Comparison of ENCODE assay signal across 9 cellular contexts in genomic region chr4:82560853-82561744, GRCh38. TPM values are rescaled to one million over a fixed set of nuclear protein-coding genes. Genes with fewer than 3 reads are reported as not detected.
DNase-seq lines count a peak whose midpoint lies in the region; ATAC-seq, FAIRE-seq and TF ChIP-seq lines count a peak whose summit lies in the region.
"Had no signal": no experiment of that assay in that cellular context is flagged by ENCODE, and none has a peak within 500 bp of the region (broad histone marks: within the 10 kb centered on the region; RNA-seq: fewer than 3 reads in every experiment).

No MANE protein-coding gene starts in this region.

- peak overlapping the region; percentile 13 to 41; a peak in 3 of 4 replicates for H3K4me3 ChIP-seq in Panc1 (ENCODE audit: low read depth in 2 of 2, low read length in 2 of 2)

- H3K9me3 ChIP-seq in Panc1 (ENCODE audit: control insufficient read depth, insufficient read depth, low read depth, low read length), result no peaks in the 10 kb centered on the region

- H3K36me3 Mint-ChIP-seq in nephron (ENCODE audit: low read depth), result no peaks in the 10 kb centered on the region

- FAIRE-seq in D721Med (lab: Jason Lieb, UNC), result no peak

- in situ Hi-C loops in Panc1 (cut with HindIII; ENCODE audit: low pct_unique_long_range_greater_than_20kb, low sequenced_read_pairs), result no loop called here

- H3K4me3 Mint-ChIP-seq in nephron, result peak overlapping the region; percentile 88 to 96 (median 93)

- TF ChIP-seq CTCF in D721Med (IDR thresholded peaks at IDR 0.05; ENCODE audit: insufficient read depth, missing control alignments) (no peak), Panc1 (IDR thresholded peaks at IDR 0.05) (no peak), nephron (IDR thresholded peaks at IDR 0.05; ENCODE audit: unreplicated experiment in 3 of 3) (no peak)

- POLR2A ChIA-PET in Panc1 (lab: Charles Lee), result interaction anchor here (0.6 kb wide), 1 partner anchor 375 kb away, joined by 4 read pairs; no protein-coding TSS in a partner anchor

- no TSS peak for BruUV-seq in Panc1 (replicated peaks; lab: Mats Ljungman, UMichigan)

- CTCF ChIA-PET in Panc1 (lab: Charles Lee), result no interaction called here

- intact Hi-C loops in Panc1 (cut with micrococcal nuclease; ENCODE audit: unreplicated experiment), result no loop called here

- no peak overlapping the region for H3K27ac ChIP-seq in Panc1 (ENCODE audit: low read length)
- H3K27ac ChIP-seq: HL-60 had no signal

- H3K27ac Mint-ChIP-seq in nephron, result peak overlapping the region in 2 of 3 experiments; percentile 65 to 77

- ATAC-seq in Panc1 (peak; percentile 74), esophagus mucosa (peak; percentile 15)

- H3K4me1 ChIP-seq in Panc1 (ENCODE audit: control insufficient read depth, insufficient read depth, low read length), result no peaks in the 10 kb centered on the region

- H3K27me3 ChIP-seq in Panc1 (ENCODE audit: control insufficient read depth, insufficient read depth, low read length), result no peaks in the 10 kb centered on the region; the same call in 1 of the 2 replicates

- peak; percentile 28 for DNase-seq in D721Med (ENCODE audit: insufficient read length, low spot score)
- no peak for DNase-seq in Panc1 (ENCODE audit: low read depth, low spot score)
- no peak for DNase-seq in GM19238 (ENCODE audit: insufficient read length, low spot score)
- no peak for DNase-seq in SW 1271 (lab: John Stamatoyannopoulos, UW)
- no peak for DNase-seq in iPS-NIHi11 (ENCODE audit: low spot score)
- no peak for DNase-seq in D341Med (ENCODE audit: low spot score)

- H3K36me3 ChIP-seq in Panc1 (ENCODE audit: control insufficient read depth, insufficient read depth, low read length), result no peaks in the 10 kb centered on the region

- H3K9me3 Mint-ChIP-seq in nephron, result peaks cover 4% of the 10 kb centered on the region

- peaks cover 15% of the 10 kb centered on the region for H3K4me1 Mint-ChIP-seq in nephron

- H3K27me3 Mint-ChIP-seq in nephron (ENCODE audit: low read depth), result peaks cover 51% of the 10 kb centered on the region

RNA-seq across cellular contexts. Expression of gene TMEM150C, which starts 0.7 kb away (rescaled TPM):
- total RNA-seq in Panc1 (2021; ENCODE audit: unreplicated experiment), result 1.8 TPM
- polyA plus RNA-seq in Panc1 (2012; ENCODE audit: insufficient read length), result 2.1 TPM
- 0.80 TPM for total RNA-seq in esophagus mucosa
